Comparison of ENCODE assay signal across 21 cellular contexts in the genomic region with DNA sequence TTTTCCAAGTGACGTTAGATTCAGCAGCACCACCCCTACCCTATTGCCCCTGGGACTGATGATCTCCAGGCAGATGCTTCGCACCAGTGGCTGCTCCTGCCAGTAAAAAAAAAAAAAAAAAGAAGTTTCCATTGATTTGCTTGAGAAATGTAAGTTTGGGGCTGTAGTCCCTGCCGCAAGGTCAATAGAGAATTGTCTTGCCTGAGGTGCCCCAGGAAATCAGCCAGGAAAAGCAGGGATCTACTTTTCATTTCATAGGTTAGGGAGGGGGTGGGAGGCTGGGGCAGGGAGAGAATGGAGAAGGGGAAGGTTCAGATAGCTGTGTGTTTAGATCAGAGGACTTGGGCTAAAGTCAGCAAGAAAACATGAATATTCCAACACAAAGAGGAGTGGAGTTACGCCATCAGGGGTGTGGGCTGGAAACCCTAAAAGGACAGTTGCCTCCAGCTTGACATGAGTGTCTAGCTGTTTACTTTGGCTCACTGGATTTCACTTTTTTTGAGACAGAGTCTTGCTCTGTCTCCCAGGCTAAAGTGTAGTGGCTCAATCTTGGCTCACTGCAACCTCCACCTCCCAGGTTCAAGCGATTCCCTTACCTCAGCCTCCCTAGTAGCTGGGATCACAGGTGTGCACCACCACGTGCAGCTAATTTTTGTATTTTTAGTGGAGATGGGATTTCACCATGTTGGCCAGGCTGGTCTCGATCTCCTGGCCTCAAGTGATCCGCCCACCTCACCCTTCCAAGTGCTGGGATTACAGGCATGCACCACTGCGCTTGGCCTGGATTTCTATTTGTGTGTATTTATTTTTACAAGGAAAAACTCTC.
DNase-seq lines count a peak whose midpoint lies in the region; ATAC-seq and TF ChIP-seq lines count a peak whose summit lies in the region.
"Had no signal": no experiment of that assay in that cellular context is flagged by ENCODE, and none has a peak within 500 bp of the region (broad histone marks: within the 10 kb centered on the region; RNA-seq: fewer than 3 reads in every experiment).

No MANE protein-coding gene starts in this region.

- H3K79me1 ChIP-seq in IMR-90 (ENCODE audit: low read depth in 1 of 2, low read length in 2 of 2) (no peaks in the 10 kb centered on the region), mesenchymal stem cell (replicated peaks; ENCODE audit: low read length, poor library complexity, severe bottlenecking) (no peaks in the 10 kb centered on the region)

- 86% methylated on average over 1 of the region's 9 CpGs; no CpG with 5 or more reads in 1 of the 2 experiments for WGBS in IMR-90 (ENCODE audit: extremely low coverage in 2 of 2, insufficient read length in 1 of 2), 2 experiments
- 93% methylated on average over 9 of the region's 9 CpGs for WGBS in mesenchymal stem cell
- WGBS in tibial nerve, 2 donors: 75 to 78% methylated on average over 9 of the region's 9 CpGs

- H2BK12ac ChIP-seq in mesenchymal stem cell (ENCODE audit: low read length in 2 of 2): peak overlapping the region; percentile 65 to 97

- BruUV-seq in IMR-90 (replicated peaks; lab: Mats Ljungman, UMichigan): no TSS peak

- TF ChIP-seq EP300 in tibial nerve (IDR thresholded peaks at IDR 0.05): peak; percentile 27 to 81

- no peak overlapping the region for H3K4me2 ChIP-seq in IMR-90 (ENCODE audit: low read depth, low read length)
- no peak overlapping the region for H3K4me2 ChIP-seq in mesenchymal stem cell (ENCODE audit: low read length, poor library complexity, severe bottlenecking)

- dilution Hi-C loops in IMR-90 (cut with HindIII; ENCODE audit: low sequenced_read_pairs, unreplicated experiment): no loop called here

- ATAC-seq in IMR-90 (ENCODE audit: low read depth): peak; percentile 61
- ATAC-seq: activated CD4-positive, CD25-positive, alpha-beta regulatory T cell treated with anti-CD3 and anti-CD28 coated beads, Interleukin-2, amount 50 U/mL, for 24 hours; activated naive CD4-positive, alpha-beta T cell treated with anti-CD3 and anti-CD28 coated beads, Interleukin-2, amount 50 U/mL, for 72 hours had no signal

- H3K36me3 ChIP-seq in IMR-90 (ENCODE audit: control insufficient read depth, insufficient read depth, low read length): no peaks in the 10 kb centered on the region
- H3K36me3 ChIP-seq in mesenchymal stem cell (ENCODE audit: control insufficient read depth in 1 of 2, insufficient read depth in 2 of 2, low read depth in 1 of 2, low read length in 2 of 2): no peaks in the 10 kb centered on the region
- H3K36me3 ChIP-seq in tibial nerve: no peaks in the 10 kb centered on the region
- H3K36me3 ChIP-seq: MG63 had no signal

- H4K5ac ChIP-seq in IMR-90 (ENCODE audit: low read depth, low read length): no peak overlapping the region

- no peak overlapping the region for H3K56ac ChIP-seq in IMR-90 (ENCODE audit: extremely low read depth, insufficient read depth, low read length)

- H2BK15ac ChIP-seq in IMR-90 (ENCODE audit: low read depth, low read length) (no peak overlapping the region), mesenchymal stem cell (ENCODE audit: low read depth, poor library complexity, severe bottlenecking) (peak overlapping the region; percentile 28)

- peak; percentile 41 for DNase-seq in IMR-90
- DNase-seq in fibroblast of pulmonary artery (ENCODE audit: low read depth): peak; percentile 57
- no peak for DNase-seq in mesenchymal stem cell
- peak; percentile 44 to 69 for DNase-seq in tibial nerve (ENCODE audit: low spot score in 2 of 2)
- no peak for DNase-seq in KG1 (lab: John Stamatoyannopoulos, UW)
- DNase-seq in NCI-H510A (lab: John Stamatoyannopoulos, UW): no peak
- DNase-seq in dedifferentiated amniotic fluid mesenchymal stem cell (ENCODE audit: extremely low spot score): no peak
- no peak for DNase-seq in activated CD8-positive, alpha-beta memory T cell treated with anti-CD3 and anti-CD28 coated beads, Interleukin-2, amount 50 U/mL, for 4 hours
- DNase-seq: C1 segment of cervical spinal cord; central memory CD4-positive, alpha-beta T cell; DMS79; endodermal cell; kidney glomerular epithelial cell; MG63; naive B cell; NCI-H2081 treated with DMSO at 0.1 percent for 48 hours; retina; stimulated activated CD4-positive, alpha-beta T cell treated with anti-CD3 and anti-CD28 coated beads, Interleukin-2, amount 100 ng/mL, for 48 hours had no signal

- H4K20me1 ChIP-seq in IMR-90 (ENCODE audit: insufficient read depth, low read length): no peaks in the 10 kb centered on the region

- H3K9me3 ChIP-seq in IMR-90 (ENCODE audit: control insufficient read depth, insufficient read depth, low read length) (no peaks in the 10 kb centered on the region), mesenchymal stem cell (ENCODE audit: control insufficient read depth, low read length) (no peaks in the 10 kb centered on the region), tibial nerve (no peaks in the 10 kb centered on the region)
- H3K9me3 ChIP-seq: MG63 had no signal

- no peaks in the 10 kb centered on the region for H3K27me3 ChIP-seq in IMR-90 (ENCODE audit: control insufficient read depth, insufficient read depth, low read length)
- no peaks in the 10 kb centered on the region for H3K27me3 ChIP-seq in mesenchymal stem cell (ENCODE audit: control insufficient read depth in 1 of 2, insufficient read depth in 1 of 2, low read length in 2 of 2)
- no peaks in the 10 kb centered on the region for H3K27me3 ChIP-seq in tibial nerve
- H3K27me3 ChIP-seq: MG63 had no signal

- H3K4me3 ChIP-seq in IMR-90 (ENCODE audit: insufficient read depth, low read depth, low read length): no peak overlapping the region
- H3K4me3 ChIP-seq in fibroblast of pulmonary artery (replicated peaks; ENCODE audit: low read depth, low read length): no peak overlapping the region
- H3K4me3 ChIP-seq in mesenchymal stem cell (ENCODE audit: insufficient read depth in 1 of 2, low read depth in 1 of 2, low read length in 2 of 2): no peak overlapping the region
- no peak overlapping the region for H3K4me3 ChIP-seq in tibial nerve
- H3K4me3 ChIP-seq: MG63 had no signal

- no peak for TF ChIP-seq RAD21 in IMR-90 (IDR thresholded peaks at IDR 0.05; ENCODE audit: low read length)

- POLR2A ChIA-PET in IMR-90 (lab: Charles Lee; ENCODE audit: unreplicated experiment): no interaction called here

- in situ Hi-C loops in IMR-90 (cut with MboI; ENCODE audit: low sequenced_read_pairs): no loop called here

- H3K9ac ChIP-seq in IMR-90 (ENCODE audit: low read depth, low read length) (no peak overlapping the region), mesenchymal stem cell (ENCODE audit: low read length) (peak overlapping the region; percentile 58)

- no peak overlapping the region for H3K23ac ChIP-seq in IMR-90 (ENCODE audit: low read depth, low read length)
- H3K23ac ChIP-seq in mesenchymal stem cell (ENCODE audit: low read length in 2 of 2): no peak overlapping the region

- H3K4ac ChIP-seq in IMR-90 (ENCODE audit: low read depth, low read length) (no peak overlapping the region), mesenchymal stem cell (ENCODE audit: low read depth in 1 of 2, low read length in 2 of 2) (peak overlapping the region in 1 of 2 experiments; percentile 89)

- H2AFZ ChIP-seq in IMR-90 (replicated peaks; ENCODE audit: low read length, poor library complexity) (no peak overlapping the region), mesenchymal stem cell (ENCODE audit: low read depth, low read length) (no peak overlapping the region)

- H2BK5ac ChIP-seq in IMR-90 (ENCODE audit: low read depth, low read length, poor library complexity, severe bottlenecking) (no peak overlapping the region), mesenchymal stem cell (ENCODE audit: low read depth, low read length, poor library complexity, severe bottlenecking) (no peak overlapping the region)

- H4K91ac ChIP-seq in IMR-90 (ENCODE audit: insufficient read depth, low read depth, low read length) (no peak overlapping the region), mesenchymal stem cell (ENCODE audit: low read length) (peak overlapping the region; percentile 75)

- 0 out of 2 replicates have a peak overlapping the region, but pooled peaks have one; percentile 63 for H2BK20ac ChIP-seq in IMR-90 (ENCODE audit: low read depth, low read length)

- H2BK120ac ChIP-seq in IMR-90 (ENCODE audit: low read depth, low read length): no peak overlapping the region
- H2BK120ac ChIP-seq in mesenchymal stem cell (ENCODE audit: low read depth, low read length): peak overlapping the region; percentile 94

- H4K8ac ChIP-seq in IMR-90 (ENCODE audit: low read depth in 2 of 2, low read length in 2 of 2): no peak overlapping the region; a peak in 1 of 4 replicates
- peak overlapping the region; percentile 69 for H4K8ac ChIP-seq in mesenchymal stem cell (ENCODE audit: low read length)

- peaks cover 13% of the 10 kb centered on the region; the same call in 1 of the 2 replicates for H3K4me1 ChIP-seq in IMR-90 (ENCODE audit: control insufficient read depth, insufficient read depth, low read length)
- H3K4me1 ChIP-seq in mesenchymal stem cell (ENCODE audit: control insufficient read depth, insufficient read depth, low read depth, low read length): no peaks in the 10 kb centered on the region
- peaks cover 0 to 56% (median 5%) of the 10 kb centered on the region in 4 donors for H3K4me1 ChIP-seq in tibial nerve

- peak overlapping the region; percentile 9; the same call in 1 of the 2 replicates for H3K14ac ChIP-seq in IMR-90 (replicated peaks; ENCODE audit: low read depth, low read length)
- no peak overlapping the region for H3K14ac ChIP-seq in mesenchymal stem cell (ENCODE audit: low read length in 2 of 2)

- H3K18ac ChIP-seq in IMR-90 (ENCODE audit: low read depth, low read length): no peak overlapping the region; the same call in 1 of the 2 replicates
- peak overlapping the region; percentile 67 to 83 for H3K18ac ChIP-seq in mesenchymal stem cell (ENCODE audit: low read depth in 1 of 2, low read length in 2 of 2)

- H3K27ac ChIP-seq in IMR-90 (ENCODE audit: insufficient read depth, low read length): peak overlapping the region; percentile 13; the same call in 1 of the 2 replicates
- no peak overlapping the region for H3K27ac ChIP-seq in mesenchymal stem cell (ENCODE audit: low read length, poor library complexity, severe bottlenecking)
- H3K27ac ChIP-seq in tibial nerve: peak overlapping the region in 2 of 4 donors; percentile 41 to 71
- H3K27ac ChIP-seq: RWPE1 had no signal

- TF ChIP-seq POLR2A in IMR-90 (IDR thresholded peaks at IDR 0.05; ENCODE audit: low read depth, low read length): no peak
- TF ChIP-seq POLR2A in tibial nerve (IDR thresholded peaks at IDR 0.05): no peak

- TF ChIP-seq CTCF in IMR-90 (conservative IDR thresholded peaks at IDR 0.05; ENCODE audit: low read depth, low read length): no peak
- no peak for TF ChIP-seq CTCF in fibroblast of pulmonary artery (IDR thresholded peaks at IDR 0.05; ENCODE audit: low read length, missing control alignments)
- TF ChIP-seq CTCF in tibial nerve (IDR thresholded peaks at IDR 0.05): no peak

- H2AK5ac ChIP-seq in IMR-90 (ENCODE audit: low read depth, low read length): no peak overlapping the region
- H2AK5ac ChIP-seq in mesenchymal stem cell (ENCODE audit: low read length, severe bottlenecking): no peak overlapping the region

- intact Hi-C loops in IMR-90 (cut with micrococcal nuclease): no loop called here

- CTCF ChIA-PET in IMR-90 (lab: Yijun Ruan, JAX): interaction anchor here (0.8 kb wide), 1 partner anchor 137 kb away, joined by 3 read pairs; no protein-coding TSS in a partner anchor

- no peak overlapping the region for H2AK9ac ChIP-seq in IMR-90 (replicated peaks; ENCODE audit: low read depth, low read length, poor library complexity)

- H3K9me1 ChIP-seq in IMR-90 (ENCODE audit: insufficient read depth, low read length): peaks cover 4% of the 10 kb centered on the region

Comparison
In these comparisons a context has a peak if more than half of its experiments do, and no peak if none do; other contexts are left out.
1. DNase-seq: peak in IMR-90 (single experiment), fibroblast of pulmonary artery (single experiment) and tibial nerve (2 of 2); none in mesenchymal stem cell (single experiment), KG1 (single experiment), NCI-H510A (single experiment), dedifferentiated amniotic fluid mesenchymal stem cell (single experiment) and activated CD8-positive, alpha-beta memory T cell treated with anti-CD3 and anti-CD28 coated beads, Interleukin-2, amount 50 U/mL, for 4 hours (single experiment).